ENCODE assay signal across 21 cellular contexts in genomic region chr3:184350618-184351017, GRCh38. TPM values are rescaled to one million over a fixed set of nuclear protein-coding genes. Genes with fewer than 3 reads are reported as not detected.
"Had no signal": no experiment of that assay in that cellular context is flagged by ENCODE, and none has a peak within 500 bp of the region (broad histone marks: within the 10 kb centered on the region; RNA-seq: fewer than 3 reads in every experiment).

No MANE protein-coding gene starts in this region.

- H3K9ac ChIP-seq: neural progenitor cell had no signal

- H3K36me3 ChIP-seq: neural progenitor cell, pancreas, prostate gland had no signal

- H3K4me2 ChIP-seq: hepatocyte, neural progenitor cell had no signal

- H2AFZ ChIP-seq: hepatocyte, neural progenitor cell had no signal

- H3K79me2 ChIP-seq: hepatocyte had no signal

- DNase-seq: cortex of kidney; dorsolateral prefrontal cortex; effector CD8-positive, alpha-beta T cell; foreskin melanocyte; islet precursor cell; mammary epithelial cell; natural killer cell; stimulated activated CD4-positive, alpha-beta T cell treated with anti-CD3 and anti-CD28 coated beads, Interleukin-2, amount 100 ng/mL, for 24 hours; stimulated activated CD4-positive, alpha-beta T cell treated with anti-CD3 and anti-CD28 coated beads, Interleukin-4, amount 100 ng/mL, for 4 hours; stimulated activated naive B cell treated with anti-CD40 and anti-IgM and Interleukin-4, amounts not matched to agents 10 μg/mL and 1 μg/mL and 100 μg/mL, for 72 hours; stimulated activated naive CD8-positive, alpha-beta T cell treated with anti-CD3 and anti-CD28 coated beads, Interleukin-15, amount 100 ng/mL, for 72 hours had no signal

- H3K4me3 ChIP-seq: dorsolateral prefrontal cortex, hepatocyte, neural progenitor cell, pancreas, prostate gland, skin epidermis had no signal

- H3K27me3 ChIP-seq: dorsolateral prefrontal cortex, hepatocyte, neural progenitor cell, pancreas had no signal

- H3K9me3 ChIP-seq: pancreas, prostate gland had no signal

- ATAC-seq: left lobe of liver; natural killer cell; pancreas; sciatic nerve; stimulated activated naive B cell treated with anti-CD40 and anti-IgM and Interleukin-4, amounts not matched to agents 10 μg/mL and 1 μg/mL and 100 μg/mL, for 72 hours; stimulated activated naive CD8-positive, alpha-beta T cell treated with anti-CD3 and anti-CD28 coated beads, Interleukin-15, amount 100 ng/mL, for 72 hours had no signal

- FAIRE-seq: pancreas, urothelium cell line had no signal

- H3K4me1 ChIP-seq: prostate gland had no signal

- H3K27ac ChIP-seq: hepatocyte, neural progenitor cell, prostate gland, skin epidermis had no signal

RNA-seq across cellular contexts. Expression of gene THPO, which starts 27.4 kb away (rescaled TPM):
- total RNA-seq: chondrocyte, mammary epithelial cell, myocyte, natural killer cell, prostate gland had no signal
- polyA plus RNA-seq: mammary epithelial cell had no signal

RNA-seq across cellular contexts. Expression of gene CHRD, which starts 29.2 kb away (rescaled TPM):
- total RNA-seq: mammary epithelial cell had no signal
- polyA plus RNA-seq: mammary epithelial cell had no signal
